In the genomic region with DNA sequence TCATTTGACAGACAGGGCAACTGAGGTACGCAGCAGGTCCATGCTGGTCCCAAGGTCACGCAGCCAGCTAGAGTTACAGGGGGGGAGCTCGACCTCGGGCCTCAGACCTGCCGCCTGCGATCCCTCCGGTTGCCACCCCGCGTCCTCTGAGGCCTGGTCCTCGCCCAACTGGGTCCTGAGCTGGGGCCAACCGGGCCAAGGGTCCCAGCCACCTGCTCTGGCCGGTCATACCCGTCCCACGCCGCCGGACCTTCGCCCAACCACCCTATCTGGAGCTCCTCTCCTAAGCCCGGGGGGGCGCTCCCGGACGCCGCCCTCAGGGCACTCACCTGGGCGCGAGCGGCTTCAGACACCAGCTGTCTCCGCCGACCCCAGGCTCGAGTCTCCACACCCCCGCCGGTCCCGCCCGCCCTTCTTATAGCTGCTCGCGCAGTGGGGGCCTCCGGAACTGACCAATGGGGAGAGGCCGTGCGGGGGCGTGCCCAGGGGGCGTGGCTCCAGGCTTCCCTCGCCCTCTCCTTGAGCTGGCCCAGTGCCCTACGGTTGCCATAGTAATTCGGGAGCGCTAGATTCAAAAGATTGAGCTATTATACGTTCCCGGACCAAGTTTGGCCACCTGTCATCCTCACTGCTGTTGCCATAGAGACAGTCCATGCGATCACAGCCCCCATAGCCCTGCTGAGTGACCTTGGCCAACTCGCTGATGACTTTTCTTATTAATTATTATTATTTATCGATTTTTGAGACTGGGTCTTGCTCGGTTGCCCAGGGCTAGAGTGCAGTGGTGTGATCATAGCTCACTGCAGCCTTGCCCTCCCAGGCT, we compare ENCODE assay signal across 8 cellular contexts. TPM values are rescaled to one million over a fixed set of nuclear protein-coding genes. Genes with fewer than 3 reads are reported as not detected.
A peak's percentile ranks its signal among the peaks of the same experiment; 100 is the strongest.
DNase-seq lines count a peak whose midpoint lies in the region; ATAC-seq and TF ChIP-seq lines count a peak whose summit lies in the region.

A gene with protein sequence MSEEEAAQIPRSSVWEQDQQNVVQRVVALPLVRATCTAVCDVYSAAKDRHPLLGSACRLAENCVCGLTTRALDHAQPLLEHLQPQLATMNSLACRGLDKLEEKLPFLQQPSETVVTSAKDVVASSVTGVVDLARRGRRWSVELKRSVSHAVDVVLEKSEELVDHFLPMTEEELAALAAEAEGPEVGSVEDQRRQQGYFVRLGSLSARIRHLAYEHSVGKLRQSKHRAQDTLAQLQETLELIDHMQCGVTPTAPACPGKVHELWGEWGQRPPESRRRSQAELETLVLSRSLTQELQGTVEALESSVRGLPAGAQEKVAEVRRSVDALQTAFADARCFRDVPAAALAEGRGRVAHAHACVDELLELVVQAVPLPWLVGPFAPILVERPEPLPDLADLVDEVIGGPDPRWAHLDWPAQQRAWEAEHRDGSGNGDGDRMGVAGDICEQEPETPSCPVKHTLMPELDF (minus strand): TSS at position 389 of the 823 bp plus-strand sequence. CDS start 1,150 bp downstream, outside the sequence.

- H3K27me3 ChIP-seq in mesenchymal stem cell (ENCODE audit: control insufficient read depth in 1 of 2, insufficient read depth in 1 of 2, low read length in 2 of 2) = peaks cover 45 to 81% of the 10 kb centered on the region in 2 experiments

- H3K18ac ChIP-seq in mesenchymal stem cell (ENCODE audit: low read depth in 1 of 2, low read length in 2 of 2) = no peak within 1 kb of the TSS

- H2BK5ac ChIP-seq in mesenchymal stem cell (ENCODE audit: low read depth, low read length, poor library complexity, severe bottlenecking) = no peak within 1 kb of the TSS

- 15% methylated on average over 43 of the region's 49 CpGs for WGBS in mesenchymal stem cell

- no peak within 1 kb of the TSS for H2BK120ac ChIP-seq in mesenchymal stem cell (ENCODE audit: low read depth, low read length)

- no peak within 1 kb of the TSS for H2AFZ ChIP-seq in mesenchymal stem cell (ENCODE audit: low read depth, low read length)

- H3K27me3 Mint-ChIP-seq in activated CD4-positive, alpha-beta T cell treated with anti-CD3 and anti-CD28 coated beads, Interleukin-2, amount 10 ng/mL, durations not matched to agents 7 days and 5 days = peaks cover 13% of the 10 kb centered on the region
- peaks cover 6 to 60% of the 10 kb centered on the region in 2 donors for H3K27me3 Mint-ChIP-seq in effector memory CD8-positive, alpha-beta T cell

- no peaks in the 10 kb centered on the region for H3K36me3 ChIP-seq in mesenchymal stem cell (ENCODE audit: control insufficient read depth in 1 of 2, insufficient read depth in 2 of 2, low read depth in 1 of 2, low read length in 2 of 2)

- H3K4me1 ChIP-seq in mesenchymal stem cell (ENCODE audit: control insufficient read depth, insufficient read depth, low read depth, low read length) = peaks cover 12% of the 10 kb centered on the region

- no peaks in the 10 kb centered on the region for H3K79me1 ChIP-seq in mesenchymal stem cell (replicated peaks; ENCODE audit: low read length, poor library complexity, severe bottlenecking)

- CTCF ChIA-PET in activated CD4-positive, alpha-beta T cell treated with anti-CD3 and anti-CD28 coated beads, Interleukin-2, amount 10 ng/mL, durations not matched to agents 7 days and 5 days (lab: Charles Lee) = interaction anchor here (0.6 to 2.3 kb wide), 9 partner anchors 8 to 289 kb away, joined by 3 to 19 read pairs (median 4); no protein-coding TSS in a partner anchor

- H3K27ac ChIP-seq in mesenchymal stem cell (ENCODE audit: low read length, poor library complexity, severe bottlenecking) = no peak within 1 kb of the TSS

- H3K23ac ChIP-seq in mesenchymal stem cell (ENCODE audit: low read length in 2 of 2) = no peak within 1 kb of the TSS

- peak within 1 kb of the TSS; percentile 26 for H3K4me2 ChIP-seq in mesenchymal stem cell (ENCODE audit: low read length, poor library complexity, severe bottlenecking)

- no peak within 1 kb of the TSS for H3K27ac Mint-ChIP-seq in activated CD4-positive, alpha-beta T cell treated with anti-CD3 and anti-CD28 coated beads, Interleukin-2, amount 10 ng/mL, durations not matched to agents 7 days and 5 days
- no peak within 1 kb of the TSS for H3K27ac Mint-ChIP-seq in effector memory CD8-positive, alpha-beta T cell

- TF ChIP-seq CTCF in GM13977 (IDR thresholded peaks at IDR 0.05; ENCODE audit: extremely low read depth, insufficient read depth, missing control alignments) = no peak

- H3K36me3 Mint-ChIP-seq in activated CD4-positive, alpha-beta T cell treated with anti-CD3 and anti-CD28 coated beads, Interleukin-2, amount 10 ng/mL, durations not matched to agents 7 days and 5 days (ENCODE audit: low read depth) = no peaks in the 10 kb centered on the region
- H3K36me3 Mint-ChIP-seq in effector memory CD8-positive, alpha-beta T cell (ENCODE audit: insufficient read depth) = peaks cover 4% of the 10 kb centered on the region

- H3K9ac ChIP-seq in mesenchymal stem cell (ENCODE audit: low read length) = no peak within 1 kb of the TSS

- H2AK5ac ChIP-seq in mesenchymal stem cell (ENCODE audit: low read length, severe bottlenecking) = no peak within 1 kb of the TSS

- no peak within 1 kb of the TSS for H3K4me3 ChIP-seq in mesenchymal stem cell (ENCODE audit: insufficient read depth in 1 of 2, low read depth in 1 of 2, low read length in 2 of 2)

- H3K9me3 ChIP-seq in mesenchymal stem cell (ENCODE audit: control insufficient read depth, low read length) = no peaks in the 10 kb centered on the region

- H3K9me3 Mint-ChIP-seq in activated CD4-positive, alpha-beta T cell treated with anti-CD3 and anti-CD28 coated beads, Interleukin-2, amount 10 ng/mL, durations not matched to agents 7 days and 5 days = no peaks in the 10 kb centered on the region
- H3K9me3 Mint-ChIP-seq in effector memory CD8-positive, alpha-beta T cell = no peaks in the 10 kb centered on the region

- H4K8ac ChIP-seq in mesenchymal stem cell (ENCODE audit: low read length) = no peak within 1 kb of the TSS

- ATAC-seq in effector memory CD8-positive, alpha-beta T cell (replicated peaks) = peak; percentile 55
- ATAC-seq in GM19455 (IDR thresholded peaks at IDR 0.05; ENCODE audit: unreplicated experiment) = no peak
- no peak for ATAC-seq in HG03095 (IDR thresholded peaks at IDR 0.05; ENCODE audit: unreplicated experiment)

- no peak within 1 kb of the TSS for H2BK12ac ChIP-seq in mesenchymal stem cell (ENCODE audit: low read length in 2 of 2)

- H3K14ac ChIP-seq in mesenchymal stem cell (ENCODE audit: low read length in 2 of 2) = no peak within 1 kb of the TSS

- H3K4me3 Mint-ChIP-seq in activated CD4-positive, alpha-beta T cell treated with anti-CD3 and anti-CD28 coated beads, Interleukin-2, amount 10 ng/mL, durations not matched to agents 7 days and 5 days = no peak within 1 kb of the TSS
- peak within 1 kb of the TSS in 1 of 2 donors; percentile 40 for H3K4me3 Mint-ChIP-seq in effector memory CD8-positive, alpha-beta T cell

- DNase-seq in GM13977 (ENCODE audit: low spot score) = peak; percentile 76
- peak; percentile 86 for DNase-seq in NCI-H2171 treated with DMSO at 0.1 percent for 48 hours (lab: John Stamatoyannopoulos, UW)
- peak; percentile 26 for DNase-seq in activated CD4-positive, alpha-beta T cell treated with anti-CD3 and anti-CD28 coated beads, Interleukin-2, amount 10 ng/mL, durations not matched to agents 7 days and 5 days
- DNase-seq in effector memory CD8-positive, alpha-beta T cell = peak in 2 of 3 experiments; percentile 10 to 13
- peak; percentile 38 for DNase-seq in mesenchymal stem cell
- DNase-seq in stimulated activated CD8-positive, alpha-beta memory T cell treated with anti-CD3 and anti-CD28 coated beads, Interleukin-7, amount 100 ng/mL, for 24 hours (ENCODE audit: low read depth) = peak; percentile 28

- H2BK15ac ChIP-seq in mesenchymal stem cell (ENCODE audit: low read depth, poor library complexity, severe bottlenecking) = no peak within 1 kb of the TSS

- H3K4me1 Mint-ChIP-seq in activated CD4-positive, alpha-beta T cell treated with anti-CD3 and anti-CD28 coated beads, Interleukin-2, amount 10 ng/mL, durations not matched to agents 7 days and 5 days = peaks cover under 1% of the 10 kb centered on the region
- H3K4me1 Mint-ChIP-seq in effector memory CD8-positive, alpha-beta T cell (ENCODE audit: low read depth in 2 of 2) = peaks cover 0 to 2% of the 10 kb centered on the region in 2 donors

- H4K91ac ChIP-seq in mesenchymal stem cell (ENCODE audit: low read length) = no peak within 1 kb of the TSS

- no peak within 1 kb of the TSS for H3K4ac ChIP-seq in mesenchymal stem cell (ENCODE audit: low read depth in 1 of 2, low read length in 2 of 2)

- in situ Hi-C loops in GM13977 (cut with MboI; ENCODE audit: low pct_unique_long_range_greater_than_20kb, low sequenced_read_pairs, unreplicated experiment) = no loop called here

- POLR2A ChIA-PET in activated CD4-positive, alpha-beta T cell treated with anti-CD3 and anti-CD28 coated beads, Interleukin-2, amount 10 ng/mL, durations not matched to agents 7 days and 5 days (lab: Charles Lee) = no interaction called here

RNA-seq across cellular contexts. Expression of the gene that starts here (rescaled TPM):
- not detected for total RNA-seq in activated CD4-positive, alpha-beta T cell treated with anti-CD3 and anti-CD28 coated beads, Interleukin-2, amount 10 ng/mL, durations not matched to agents 7 days and 5 days
- not detected for polyA plus RNA-seq in mesenchymal stem cell (2013, experiment 1 of 2)
- polyA plus RNA-seq in mesenchymal stem cell (2013, experiment 2 of 2) = not detected

Comparison
In these comparisons a context has a peak if more than half of its experiments do, and no peak if none do; other contexts are left out.
1. Peak in DNase-seq in activated CD4-positive, alpha-beta T cell treated with anti-CD3 and anti-CD28 coated beads, Interleukin-2, amount 10 ng/mL, durations not matched to agents 7 days and 5 days; RNA of the gene not detected or under 1 TPM.
2. DNase-seq: peak in every context shown above with its lines; median percentile 86 in NCI-H2171 treated with DMSO at 0.1 percent for 48 hours; 76 in GM13977; 38 in mesenchymal stem cell; 28 in stimulated activated CD8-positive, alpha-beta memory T cell treated with anti-CD3 and anti-CD28 coated beads, Interleukin-7, amount 100 ng/mL, for 24 hours; 26 in activated CD4-positive, alpha-beta T cell treated with anti-CD3 and anti-CD28 coated beads, Interleukin-2, amount 10 ng/mL, durations not matched to agents 7 days and 5 days; 12 in effector memory CD8-positive, alpha-beta T cell.